1 cellular context compared by ENCODE assay signal in the genomic region with DNA sequence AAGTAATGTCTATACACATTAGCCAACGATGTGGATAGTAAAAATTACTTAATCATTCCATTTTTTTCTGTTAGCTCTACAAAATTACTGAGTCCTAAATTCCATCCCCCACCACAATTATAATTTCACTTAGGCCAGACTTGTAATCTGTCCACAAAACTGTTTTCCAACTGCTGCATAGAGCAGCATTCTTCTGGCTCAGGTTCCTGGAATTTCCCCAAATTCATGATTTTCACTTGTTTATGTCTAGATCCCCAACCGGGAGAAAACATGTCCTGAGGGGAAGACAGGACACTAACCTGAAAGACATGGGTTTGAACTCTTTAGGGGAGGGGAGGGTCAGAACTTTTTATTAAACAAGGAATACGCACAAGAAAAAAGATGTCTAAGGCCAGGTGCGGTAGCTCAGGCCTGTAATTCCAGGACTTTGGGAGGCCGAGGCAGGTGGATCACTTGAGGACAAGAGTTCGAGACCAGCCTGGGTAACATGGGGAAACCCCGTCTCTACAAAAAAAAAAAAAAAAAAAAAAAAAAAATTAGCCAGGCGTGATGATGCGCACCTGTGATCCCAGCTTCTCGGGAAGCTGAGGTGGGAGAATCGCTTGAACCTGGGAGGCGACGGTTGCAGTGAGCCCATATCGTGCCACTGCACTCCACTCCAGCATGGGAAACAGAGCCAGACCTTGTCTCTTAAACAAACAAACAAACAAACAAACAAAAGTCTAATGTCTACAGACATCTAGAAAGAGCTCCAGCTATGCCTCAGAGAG.
TF ChIP-seq lines count a peak whose summit lies in the region.

No MANE protein-coding gene starts in this region.

TF ChIP-seq in HCT116, 20 proteins besides CTCF, POLR2A, EP300 and RAD21 (continued from another document):
- TF ChIP-seq, protein P1, sequence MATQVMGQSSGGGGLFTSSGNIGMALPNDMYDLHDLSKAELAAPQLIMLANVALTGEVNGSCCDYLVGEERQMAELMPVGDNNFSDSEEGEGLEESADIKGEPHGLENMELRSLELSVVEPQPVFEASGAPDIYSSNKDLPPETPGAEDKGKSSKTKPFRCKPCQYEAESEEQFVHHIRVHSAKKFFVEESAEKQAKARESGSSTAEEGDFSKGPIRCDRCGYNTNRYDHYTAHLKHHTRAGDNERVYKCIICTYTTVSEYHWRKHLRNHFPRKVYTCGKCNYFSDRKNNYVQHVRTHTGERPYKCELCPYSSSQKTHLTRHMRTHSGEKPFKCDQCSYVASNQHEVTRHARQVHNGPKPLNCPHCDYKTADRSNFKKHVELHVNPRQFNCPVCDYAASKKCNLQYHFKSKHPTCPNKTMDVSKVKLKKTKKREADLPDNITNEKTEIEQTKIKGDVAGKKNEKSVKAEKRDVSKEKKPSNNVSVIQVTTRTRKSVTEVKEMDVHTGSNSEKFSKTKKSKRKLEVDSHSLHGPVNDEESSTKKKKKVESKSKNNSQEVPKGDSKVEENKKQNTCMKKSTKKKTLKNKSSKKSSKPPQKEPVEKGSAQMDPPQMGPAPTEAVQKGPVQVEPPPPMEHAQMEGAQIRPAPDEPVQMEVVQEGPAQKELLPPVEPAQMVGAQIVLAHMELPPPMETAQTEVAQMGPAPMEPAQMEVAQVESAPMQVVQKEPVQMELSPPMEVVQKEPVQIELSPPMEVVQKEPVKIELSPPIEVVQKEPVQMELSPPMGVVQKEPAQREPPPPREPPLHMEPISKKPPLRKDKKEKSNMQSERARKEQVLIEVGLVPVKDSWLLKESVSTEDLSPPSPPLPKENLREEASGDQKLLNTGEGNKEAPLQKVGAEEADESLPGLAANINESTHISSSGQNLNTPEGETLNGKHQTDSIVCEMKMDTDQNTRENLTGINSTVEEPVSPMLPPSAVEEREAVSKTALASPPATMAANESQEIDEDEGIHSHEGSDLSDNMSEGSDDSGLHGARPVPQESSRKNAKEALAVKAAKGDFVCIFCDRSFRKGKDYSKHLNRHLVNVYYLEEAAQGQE (IDR thresholded peaks at IDR 0.05; ENCODE audit: low read depth), result no peak
- TF ChIP-seq EZH2 (IDR thresholded peaks at IDR 0.05) (no peak), SP1 (IDR thresholded peaks at IDR 0.05; ENCODE audit: low read depth) (no peak), SIN3A (IDR thresholded peaks at IDR 0.05; ENCODE audit: low read depth) (no peak)
- TF ChIP-seq, protein P2, sequence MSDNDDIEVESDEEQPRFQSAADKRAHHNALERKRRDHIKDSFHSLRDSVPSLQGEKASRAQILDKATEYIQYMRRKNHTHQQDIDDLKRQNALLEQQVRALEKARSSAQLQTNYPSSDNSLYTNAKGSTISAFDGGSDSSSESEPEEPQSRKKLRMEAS (IDR thresholded peaks at IDR 0.05), result no peak
- TF ChIP-seq, protein P3, sequence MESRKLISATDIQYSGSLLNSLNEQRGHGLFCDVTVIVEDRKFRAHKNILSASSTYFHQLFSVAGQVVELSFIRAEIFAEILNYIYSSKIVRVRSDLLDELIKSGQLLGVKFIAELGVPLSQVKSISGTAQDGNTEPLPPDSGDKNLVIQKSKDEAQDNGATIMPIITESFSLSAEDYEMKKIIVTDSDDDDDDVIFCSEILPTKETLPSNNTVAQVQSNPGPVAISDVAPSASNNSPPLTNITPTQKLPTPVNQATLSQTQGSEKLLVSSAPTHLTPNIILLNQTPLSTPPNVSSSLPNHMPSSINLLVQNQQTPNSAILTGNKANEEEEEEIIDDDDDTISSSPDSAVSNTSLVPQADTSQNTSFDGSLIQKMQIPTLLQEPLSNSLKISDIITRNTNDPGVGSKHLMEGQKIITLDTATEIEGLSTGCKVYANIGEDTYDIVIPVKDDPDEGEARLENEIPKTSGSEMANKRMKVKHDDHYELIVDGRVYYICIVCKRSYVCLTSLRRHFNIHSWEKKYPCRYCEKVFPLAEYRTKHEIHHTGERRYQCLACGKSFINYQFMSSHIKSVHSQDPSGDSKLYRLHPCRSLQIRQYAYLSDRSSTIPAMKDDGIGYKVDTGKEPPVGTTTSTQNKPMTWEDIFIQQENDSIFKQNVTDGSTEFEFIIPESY (IDR thresholded peaks at IDR 0.05; ENCODE audit: extremely low read depth, insufficient replicate concordance, low read length), result no peak
